1 cellular context compared by ENCODE assay signal in the genomic region with DNA sequence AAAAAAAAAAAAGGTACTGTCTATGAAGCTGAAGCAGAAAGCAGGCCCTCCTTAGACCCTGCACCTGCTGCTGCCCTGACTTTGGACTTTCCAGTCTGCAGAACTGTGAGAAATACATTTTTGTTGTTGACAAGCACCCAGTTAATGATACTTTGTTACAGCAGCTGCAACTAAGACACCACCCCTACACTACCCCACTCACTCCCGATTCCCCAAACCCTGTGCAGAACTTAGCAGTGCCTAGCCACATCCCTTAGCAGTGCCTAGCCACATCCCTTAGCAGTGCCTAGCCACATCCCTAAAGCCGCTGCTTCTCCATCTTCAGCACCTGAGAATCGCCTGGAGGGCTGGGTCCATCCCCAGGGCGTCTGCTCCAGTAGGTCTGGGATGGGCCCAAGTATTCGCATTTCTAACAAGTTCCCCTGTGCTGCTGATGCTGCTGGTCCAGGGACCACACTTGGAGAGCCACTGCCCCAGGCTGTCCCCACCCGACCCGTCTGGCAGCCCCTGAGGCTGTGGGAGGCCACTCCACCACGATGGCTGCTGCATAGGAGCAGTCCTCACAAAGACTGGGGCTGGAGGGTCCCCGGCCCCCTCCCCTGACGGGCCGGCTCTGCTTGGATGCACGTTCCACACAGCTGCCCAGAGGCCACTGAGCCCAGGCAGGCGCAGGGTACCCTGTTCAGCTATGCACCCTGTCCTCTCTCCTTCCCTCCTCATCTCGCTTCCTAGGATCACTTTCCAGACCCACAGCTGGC.
TF ChIP-seq lines count a peak whose summit lies in the region.

No MANE protein-coding gene starts in this region.

TF ChIP-seq in IMR-90, 13 proteins besides CTCF, POLR2A, EP300 and RAD21:
- no peak for TF ChIP-seq SMC3 (IDR thresholded peaks at IDR 0.05; ENCODE audit: low read depth, low read length)
- no peak for TF ChIP-seq CHD1 (IDR thresholded peaks at IDR 0.05; ENCODE audit: low read depth, low read length)
- no peak for TF ChIP-seq FOS (IDR thresholded peaks at IDR 0.05; ENCODE audit: low read depth, low read length)
- TF ChIP-seq, protein P1, sequence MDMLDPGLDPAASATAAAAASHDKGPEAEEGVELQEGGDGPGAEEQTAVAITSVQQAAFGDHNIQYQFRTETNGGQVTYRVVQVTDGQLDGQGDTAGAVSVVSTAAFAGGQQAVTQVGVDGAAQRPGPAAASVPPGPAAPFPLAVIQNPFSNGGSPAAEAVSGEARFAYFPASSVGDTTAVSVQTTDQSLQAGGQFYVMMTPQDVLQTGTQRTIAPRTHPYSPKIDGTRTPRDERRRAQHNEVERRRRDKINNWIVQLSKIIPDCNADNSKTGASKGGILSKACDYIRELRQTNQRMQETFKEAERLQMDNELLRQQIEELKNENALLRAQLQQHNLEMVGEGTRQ (IDR thresholded peaks at IDR 0.05; ENCODE audit: low read depth, low read length): no peak
- TF ChIP-seq MXI1 (IDR thresholded peaks at IDR 0.05; ENCODE audit: borderline replicate concordance, low read depth, low read length): no peak
- TF ChIP-seq RFX5 (IDR thresholded peaks at IDR 0.05; ENCODE audit: low read depth, low read length): no peak
